1 cellular context compared by ENCODE assay signal in the genomic region with DNA sequence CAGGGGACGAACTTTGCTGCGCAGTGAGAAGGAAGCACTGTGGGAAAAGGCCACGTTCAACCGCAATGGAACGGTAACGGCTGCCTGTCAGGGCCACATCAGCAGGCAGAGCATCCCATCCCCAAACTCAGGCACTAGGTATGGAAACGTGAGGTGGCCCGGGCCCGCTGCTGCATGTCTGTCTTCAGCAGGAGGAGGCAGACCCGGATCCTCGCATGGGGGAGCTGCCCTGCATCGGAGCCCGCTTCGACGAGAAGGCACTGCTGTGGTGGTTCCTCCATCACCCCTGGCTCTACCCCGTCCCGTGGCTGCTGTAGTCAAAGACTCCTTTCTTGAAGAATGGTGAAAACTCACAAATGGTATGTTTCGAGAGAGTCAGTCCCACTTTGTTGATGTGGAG.
TF ChIP-seq lines count a peak whose summit lies in the region.

No MANE protein-coding gene starts in this region.

TF ChIP-seq in HepG2, 621 proteins besides CTCF, POLR2A, EP300 and RAD21 (continued from another document):
- TF ChIP-seq, protein P1, sequence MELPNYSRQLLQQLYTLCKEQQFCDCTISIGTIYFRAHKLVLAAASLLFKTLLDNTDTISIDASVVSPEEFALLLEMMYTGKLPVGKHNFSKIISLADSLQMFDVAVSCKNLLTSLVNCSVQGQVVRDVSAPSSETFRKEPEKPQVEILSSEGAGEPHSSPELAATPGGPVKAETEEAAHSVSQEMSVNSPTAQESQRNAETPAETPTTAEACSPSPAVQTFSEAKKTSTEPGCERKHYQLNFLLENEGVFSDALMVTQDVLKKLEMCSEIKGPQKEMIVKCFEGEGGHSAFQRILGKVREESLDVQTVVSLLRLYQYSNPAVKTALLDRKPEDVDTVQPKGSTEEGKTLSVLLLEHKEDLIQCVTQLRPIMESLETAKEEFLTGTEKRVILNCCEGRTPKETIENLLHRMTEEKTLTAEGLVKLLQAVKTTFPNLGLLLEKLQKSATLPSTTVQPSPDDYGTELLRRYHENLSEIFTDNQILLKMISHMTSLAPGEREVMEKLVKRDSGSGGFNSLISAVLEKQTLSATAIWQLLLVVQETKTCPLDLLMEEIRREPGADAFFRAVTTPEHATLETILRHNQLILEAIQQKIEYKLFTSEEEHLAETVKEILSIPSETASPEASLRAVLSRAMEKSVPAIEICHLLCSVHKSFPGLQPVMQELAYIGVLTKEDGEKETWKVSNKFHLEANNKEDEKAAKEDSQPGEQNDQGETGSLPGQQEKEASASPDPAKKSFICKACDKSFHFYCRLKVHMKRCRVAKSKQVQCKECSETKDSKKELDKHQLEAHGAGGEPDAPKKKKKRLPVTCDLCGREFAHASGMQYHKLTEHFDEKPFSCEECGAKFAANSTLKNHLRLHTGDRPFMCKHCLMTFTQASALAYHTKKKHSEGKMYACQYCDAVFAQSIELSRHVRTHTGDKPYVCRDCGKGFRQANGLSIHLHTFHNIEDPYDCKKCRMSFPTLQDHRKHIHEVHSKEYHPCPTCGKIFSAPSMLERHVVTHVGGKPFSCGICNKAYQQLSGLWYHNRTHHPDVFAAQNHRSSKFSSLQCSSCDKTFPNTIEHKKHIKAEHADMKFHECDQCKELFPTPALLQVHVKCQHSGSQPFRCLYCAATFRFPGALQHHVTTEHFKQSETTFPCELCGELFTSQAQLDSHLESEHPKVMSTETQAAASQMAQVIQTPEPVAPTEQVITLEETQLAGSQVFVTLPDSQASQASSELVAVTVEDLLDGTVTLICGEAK (IDR thresholded peaks at IDR 0.05): no peak
- TF ChIP-seq, protein P1 (CRISPR knock-in tag; IDR thresholded peaks at IDR 0.05): peak; percentile 30; the same call in 1 of the 2 replicates
- TF ChIP-seq ZNF674 (CRISPR knock-in tag; IDR thresholded peaks at IDR 0.05; ENCODE audit: low read depth) (no peak), PRPF4 (IDR thresholded peaks at IDR 0.05; ENCODE audit: low read depth, low read length, poor library complexity, severe bottlenecking) (no peak), ZNF891 (CRISPR knock-in tag; IDR thresholded peaks at IDR 0.05) (0 out of 2 replicates have a peak, but pooled peaks have one; percentile 31), SOX13 (IDR thresholded peaks at IDR 0.05) (no peak), SOX13 (CRISPR knock-in tag; conservative IDR thresholded peaks at IDR 0.05 in 1 of 2, IDR thresholded peaks at IDR 0.05 in 1 of 2) (no peak), ZNF430 (CRISPR knock-in tag; IDR thresholded peaks at IDR 0.05) (no peak), RFX3 (CRISPR knock-in tag; IDR thresholded peaks at IDR 0.05) (no peak), ELF3 (CRISPR knock-in tag; IDR thresholded peaks at IDR 0.05) (no peak), ZFY (CRISPR knock-in tag; IDR thresholded peaks at IDR 0.05) (no peak), ZIK1 (CRISPR knock-in tag; IDR thresholded peaks at IDR 0.05; ENCODE audit: borderline replicate concordance, low read depth) (no peak), POLR2AphosphoS2 (IDR thresholded peaks at IDR 0.05; ENCODE audit: low read depth, low read length) (no peak)
- TF ChIP-seq, protein P2, sequence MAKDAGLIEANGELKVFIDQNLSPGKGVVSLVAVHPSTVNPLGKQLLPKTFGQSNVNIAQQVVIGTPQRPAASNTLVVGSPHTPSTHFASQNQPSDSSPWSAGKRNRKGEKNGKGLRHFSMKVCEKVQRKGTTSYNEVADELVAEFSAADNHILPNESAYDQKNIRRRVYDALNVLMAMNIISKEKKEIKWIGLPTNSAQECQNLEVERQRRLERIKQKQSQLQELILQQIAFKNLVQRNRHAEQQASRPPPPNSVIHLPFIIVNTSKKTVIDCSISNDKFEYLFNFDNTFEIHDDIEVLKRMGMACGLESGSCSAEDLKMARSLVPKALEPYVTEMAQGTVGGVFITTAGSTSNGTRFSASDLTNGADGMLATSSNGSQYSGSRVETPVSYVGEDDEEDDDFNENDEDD (CRISPR knock-in tag; IDR thresholded peaks at IDR 0.05; ENCODE audit: borderline replicate concordance): no peak
- TF ChIP-seq, protein P3, sequence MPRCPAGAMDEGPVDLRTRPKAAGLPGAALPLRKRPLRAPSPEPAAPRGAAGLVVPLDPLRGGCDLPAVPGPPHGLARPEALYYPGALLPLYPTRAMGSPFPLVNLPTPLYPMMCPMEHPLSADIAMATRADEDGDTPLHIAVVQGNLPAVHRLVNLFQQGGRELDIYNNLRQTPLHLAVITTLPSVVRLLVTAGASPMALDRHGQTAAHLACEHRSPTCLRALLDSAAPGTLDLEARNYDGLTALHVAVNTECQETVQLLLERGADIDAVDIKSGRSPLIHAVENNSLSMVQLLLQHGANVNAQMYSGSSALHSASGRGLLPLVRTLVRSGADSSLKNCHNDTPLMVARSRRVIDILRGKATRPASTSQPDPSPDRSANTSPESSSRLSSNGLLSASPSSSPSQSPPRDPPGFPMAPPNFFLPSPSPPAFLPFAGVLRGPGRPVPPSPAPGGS (CRISPR knock-in tag; IDR thresholded peaks at IDR 0.05): no peak
- TF ChIP-seq, protein P4, sequence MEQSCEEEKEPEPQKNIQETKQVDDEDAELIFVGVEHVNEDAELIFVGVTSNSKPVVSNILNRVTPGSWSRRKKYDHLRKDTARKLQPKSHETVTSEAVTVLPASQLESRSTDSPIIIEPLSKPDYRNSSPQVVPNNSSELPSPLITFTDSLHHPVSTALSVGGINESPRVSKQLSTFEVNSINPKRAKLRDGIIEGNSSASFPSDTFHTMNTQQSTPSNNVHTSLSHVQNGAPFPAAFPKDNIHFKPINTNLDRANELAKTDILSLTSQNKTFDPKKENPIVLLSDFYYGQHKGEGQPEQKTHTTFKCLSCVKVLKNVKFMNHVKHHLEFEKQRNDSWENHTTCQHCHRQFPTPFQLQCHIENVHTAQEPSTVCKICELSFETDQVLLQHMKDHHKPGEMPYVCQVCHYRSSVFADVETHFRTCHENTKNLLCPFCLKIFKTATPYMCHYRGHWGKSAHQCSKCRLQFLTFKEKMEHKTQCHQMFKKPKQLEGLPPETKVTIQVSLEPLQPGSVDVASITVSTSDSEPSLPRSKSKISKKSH (CRISPR knock-in tag; IDR thresholded peaks at IDR 0.05; ENCODE audit: borderline replicate concordance): 0 out of 2 replicates have a peak, but pooled peaks have one; percentile 20
- TF ChIP-seq, protein P5, sequence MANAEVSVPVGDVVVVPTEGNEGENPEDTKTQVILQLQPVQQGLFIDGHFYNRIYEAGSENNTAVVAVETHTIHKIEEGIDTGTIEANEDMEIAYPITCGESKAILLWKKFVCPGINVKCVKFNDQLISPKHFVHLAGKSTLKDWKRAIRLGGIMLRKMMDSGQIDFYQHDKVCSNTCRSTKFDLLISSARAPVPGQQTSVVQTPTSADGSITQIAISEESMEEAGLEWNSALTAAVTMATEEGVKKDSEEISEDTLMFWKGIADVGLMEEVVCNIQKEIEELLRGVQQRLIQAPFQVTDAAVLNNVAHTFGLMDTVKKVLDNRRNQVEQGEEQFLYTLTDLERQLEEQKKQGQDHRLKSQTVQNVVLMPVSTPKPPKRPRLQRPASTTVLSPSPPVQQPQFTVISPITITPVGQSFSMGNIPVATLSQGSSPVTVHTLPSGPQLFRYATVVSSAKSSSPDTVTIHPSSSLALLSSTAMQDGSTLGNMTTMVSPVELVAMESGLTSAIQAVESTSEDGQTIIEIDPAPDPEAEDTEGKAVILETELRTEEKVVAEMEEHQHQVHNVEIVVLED (CRISPR knock-in tag; IDR thresholded peaks at IDR 0.05; ENCODE audit: borderline replicate concordance): no peak
TF ChIP-seq in HepG2: peak in this region for 3.
